Comparison of ENCODE assay signal across 29 cellular contexts in genomic region chr5:27475063-27475462, GRCh38.
DNase-seq lines count a peak whose midpoint lies in the region; ATAC-seq, FAIRE-seq and TF ChIP-seq lines count a peak whose summit lies in the region.
"Had no signal": no experiment of that assay in that cellular context is flagged by ENCODE, and none has a peak within 500 bp of the region (broad histone marks: within the 10 kb centered on the region; RNA-seq: fewer than 3 reads in every experiment).

No MANE protein-coding gene starts in this region.

- H3K36me3 ChIP-seq in HEK293 (ENCODE audit: control insufficient read depth in 2 of 2, insufficient read depth in 1 of 2, low read length in 2 of 2): peaks cover 0 to 27% of the 10 kb centered on the region in 2 experiments; a peak in 1 of 3 replicates
- H3K36me3 ChIP-seq in astrocyte (ENCODE audit: insufficient read depth, low read length): no peaks in the 10 kb centered on the region
- H3K36me3 ChIP-seq in kidney (ENCODE audit: control insufficient read depth in 1 of 2, insufficient read depth in 2 of 2, low read length in 2 of 2): no peaks in the 10 kb centered on the region
- no peaks in the 10 kb centered on the region for H3K36me3 ChIP-seq in tibial artery
- H3K36me3 ChIP-seq: adrenal gland, pancreas had no signal

- H3K9ac ChIP-seq in astrocyte (ENCODE audit: low read length) (no peak overlapping the region), kidney (ENCODE audit: low read length in 2 of 2) (no peak overlapping the region)

- no peaks in the 10 kb centered on the region for H4K20me1 ChIP-seq in astrocyte (ENCODE audit: insufficient read depth, low read length)

- no peak for TF ChIP-seq POLR2A in A549 (IDR thresholded peaks at IDR 0.05; ENCODE audit: low read length)

- H3K4me1 ChIP-seq in A549: peaks cover 6% of the 10 kb centered on the region; the same call in 1 of the 3 replicates
- no peaks in the 10 kb centered on the region for H3K4me1 ChIP-seq in HEK293 (ENCODE audit: control insufficient read depth, insufficient read depth, low read length)
- H3K4me1 ChIP-seq in astrocyte (ENCODE audit: insufficient read depth, low read length): no peaks in the 10 kb centered on the region
- H3K4me1 ChIP-seq in kidney (ENCODE audit: control insufficient read depth in 1 of 2, insufficient read depth in 1 of 2, low read depth in 1 of 2, low read length in 2 of 2): no peaks in the 10 kb centered on the region
- H3K4me1 ChIP-seq in tibial artery: no peaks in the 10 kb centered on the region
- H3K4me1 ChIP-seq: adrenal gland, body of pancreas, pancreas had no signal

- WGBS in A549 (ENCODE audit: missing lambda C conversion rate): 46% methylated on average over 1 of the region's 1 CpG

- no peak for TF ChIP-seq RAD21 in A549 (conservative IDR thresholded peaks at IDR 0.05 in 1 of 2, IDR thresholded peaks at IDR 0.05 in 1 of 2)

- H3K27ac ChIP-seq in A549 (no peak overlapping the region), HEK293 (ENCODE audit: extremely low read depth, low read depth, low read length) (no peak overlapping the region), astrocyte (ENCODE audit: low read depth, low read length) (no peak overlapping the region), kidney (ENCODE audit: low read depth in 2 of 2, low read length in 2 of 2) (no peak overlapping the region), tibial artery (no peak overlapping the region)
- H3K27ac ChIP-seq: adrenal gland, body of pancreas, dorsolateral prefrontal cortex, pancreas, skin epidermis had no signal

- peaks cover 26% of the 10 kb centered on the region for H3K36me3 Mint-ChIP-seq in astrocyte (ENCODE audit: low read depth, unreplicated experiment)

- H3K4me2 ChIP-seq in A549 (peak overlapping the region; percentile 69), astrocyte (ENCODE audit: low read length) (no peak overlapping the region)

- FAIRE-seq in A549 (lab: Jason Lieb, UNC) (peak; percentile 46), astrocyte (lab: Jason Lieb, UNC) (no peak), kidney (lab: Jason Lieb, UNC) (no peak)
- FAIRE-seq: endothelial cell of umbilical vein, frontal cortex, pancreas had no signal

- H3K27me3 Mint-ChIP-seq in astrocyte (ENCODE audit: low read depth, unreplicated experiment): no peaks in the 10 kb centered on the region
- H3K27me3 Mint-ChIP-seq: CD4-positive, alpha-beta T cell had no signal

- DNase-seq in A549 (ENCODE audit: low read depth in 1 of 2, low spot score in 1 of 2) (no peak), astrocyte (ENCODE audit: low read depth) (no peak), kidney (no peak), tibial artery (no peak), DMS114 treated with DMSO at 0.1 percent for 48 hours (lab: John Stamatoyannopoulos, UW; ENCODE audit: unreplicated experiment) (no peak)
- DNase-seq: activated CD4-positive, alpha-beta T cell treated with anti-CD3 and anti-CD28 coated beads, Interleukin-2, amount 50 U/mL, for 4 hours; activated naive CD4-positive, alpha-beta T cell treated with Interleukin-2 at 50 U/mL for 16 hours; activated T-cell treated with anti-CD3 and anti-CD28 coated beads, Interleukin-2, amount 50 U/mL, for 48 hours; adrenal gland; AML-193; body of pancreas; CD4-positive, alpha-beta T cell; dorsolateral prefrontal cortex; HCEC 1CT; NCI-H146; NCI-H2107; NCI-H748 treated with DMSO at 0.1 percent for 48 hours; pancreas; retina; stimulated activated naive CD4-positive, alpha-beta T cell had no signal

- H3K4me1 Mint-ChIP-seq in astrocyte (ENCODE audit: low read depth, unreplicated experiment): peaks cover 16% of the 10 kb centered on the region

- H3K9me3 ChIP-seq in A549: peaks cover 9% of the 10 kb centered on the region; the same call in 1 of the 3 replicates
- no peaks in the 10 kb centered on the region for H3K9me3 ChIP-seq in HEK293 (ENCODE audit: control insufficient read depth, insufficient read depth, low read depth, low read length)
- H3K9me3 ChIP-seq in astrocyte (ENCODE audit: insufficient read depth, low read depth, low read length): peaks cover 13% of the 10 kb centered on the region
- peaks cover 6% of the 10 kb centered on the region for H3K9me3 ChIP-seq in iPS-18c (ENCODE audit: control insufficient read depth, insufficient read depth, low read length)
- peaks cover 2 to 15% of the 10 kb centered on the region in 2 donors for H3K9me3 ChIP-seq in kidney (ENCODE audit: control insufficient read depth in 1 of 2, low read length in 2 of 2)
- H3K9me3 ChIP-seq in tibial artery: peaks cover 0 to 8% (median 0%) of the 10 kb centered on the region in 3 donors
- H3K9me3 ChIP-seq: adrenal gland, body of pancreas, pancreas had no signal

- no peaks in the 10 kb centered on the region for H3K79me2 ChIP-seq in astrocyte (ENCODE audit: insufficient read depth, low read length)

- TF ChIP-seq CTCF in A549 (IDR thresholded peaks at IDR 0.05) (no peak), HEK293 (tag by site-specific recombination; IDR thresholded peaks at IDR 0.05) (no peak), astrocyte (IDR thresholded peaks at IDR 0.05; ENCODE audit: insufficient read depth, low read depth, low read length) (no peak), kidney (IDR thresholded peaks at IDR 0.05; ENCODE audit: borderline replicate concordance, extremely low read depth, insufficient read depth) (no peak), tibial artery (IDR thresholded peaks at IDR 0.05) (no peak)

- CTCF ChIA-PET in A549 (lab: Yijun Ruan, JAX): no interaction called here
- CTCF ChIA-PET in HEK293 (lab: Yijun Ruan, JAX): no interaction called here

- no peak overlapping the region for H3K27ac Mint-ChIP-seq in astrocyte (ENCODE audit: unreplicated experiment)
- H3K27ac Mint-ChIP-seq: CD4-positive, alpha-beta T cell had no signal

- peaks cover 4% of the 10 kb centered on the region for H3K9me3 Mint-ChIP-seq in astrocyte (ENCODE audit: unreplicated experiment)

- POLR2A ChIA-PET in A549 (lab: Yijun Ruan, JAX): interaction anchor here (1.2 kb wide), 1 partner anchor 350 kb away, joined by 3 read pairs; no protein-coding TSS in a partner anchor
- POLR2A ChIA-PET in HEK293 (lab: Yijun Ruan, JAX): interaction anchor here (0.6 kb wide), 1 partner anchor 102 kb away, joined by 3 read pairs; no protein-coding TSS in a partner anchor

- TF ChIP-seq EP300 in A549 (IDR thresholded peaks at IDR 0.05): no peak

- H3K4me3 ChIP-seq in A549: peak overlapping the region; percentile 63; the same call in 2 of the 3 replicates
- H3K4me3 ChIP-seq in HEK293 (ENCODE audit: low read depth, low read length): no peak overlapping the region
- no peak overlapping the region for H3K4me3 ChIP-seq in astrocyte (ENCODE audit: insufficient read depth, low read depth, low read length)
- peak overlapping the region; percentile 28 for H3K4me3 ChIP-seq in iPS-18c (ENCODE audit: insufficient read depth, low read depth, low read length)
- no peak overlapping the region for H3K4me3 ChIP-seq in kidney (ENCODE audit: low read length in 2 of 2)
- no peak overlapping the region for H3K4me3 ChIP-seq in tibial artery
- H3K4me3 ChIP-seq: adrenal gland, body of pancreas, dorsolateral prefrontal cortex, pancreas, SK-N-MC, skin epidermis had no signal

- H2AFZ ChIP-seq in astrocyte (ENCODE audit: low read depth, low read length): no peak overlapping the region

- intact Hi-C loops in kidney (cut with DNase I): no loop called here
- intact Hi-C loops in tibial artery (cut with DNase I; ENCODE audit: low total_unique reads): no loop called here

- H3K27me3 ChIP-seq in astrocyte (ENCODE audit: insufficient read depth, low read length) (no peaks in the 10 kb centered on the region), tibial artery (no peaks in the 10 kb centered on the region)
- H3K27me3 ChIP-seq: adrenal gland, body of pancreas, dorsolateral prefrontal cortex, pancreas had no signal

- H3K4me3 Mint-ChIP-seq in astrocyte (ENCODE audit: unreplicated experiment): peak overlapping the region; percentile 95
- H3K4me3 Mint-ChIP-seq: CD4-positive, alpha-beta T cell; neural crest cell had no signal

- no peak for ATAC-seq in A549
- no peak for ATAC-seq in HG03159 (IDR thresholded peaks at IDR 0.05; ENCODE audit: unreplicated experiment)
- ATAC-seq: activated CD4-positive, CD25-positive, alpha-beta regulatory T cell treated with anti-CD3 and anti-CD28 coated beads, Interleukin-2, amount 50 U/mL, for 24 hours; body of pancreas; pancreas had no signal

TF ChIP-seq in A549, 52 proteins besides CTCF, POLR2A, EP300 and RAD21 (continues in another document):
- TF ChIP-seq CHD2 (IDR thresholded peaks at IDR 0.05; ENCODE audit: low read length, partially characterized antibody) (no peak), FOSB (CRISPR knock-in tag; IDR thresholded peaks at IDR 0.05) (no peak), PHF8 (IDR thresholded peaks at IDR 0.05; ENCODE audit: borderline replicate concordance, low read depth) (no peak), HOXA7 (CRISPR knock-in tag; IDR thresholded peaks at IDR 0.05) (no peak), ZC3H11A (IDR thresholded peaks at IDR 0.05) (no peak), HEYL (CRISPR knock-in tag; IDR thresholded peaks at IDR 0.05) (no peak), NFE2L2 (conservative IDR thresholded peaks at IDR 0.05; ENCODE audit: low read length) (no peak), NPAS2 (CRISPR knock-in tag; IDR thresholded peaks at IDR 0.05; ENCODE audit: borderline replicate concordance) (no peak)

TF ChIP-seq in HEK293, 187 proteins besides CTCF, POLR2A, EP300 and RAD21:
- TF ChIP-seq TRIM28 (IDR thresholded peaks at IDR 0.05; ENCODE audit: borderline replicate concordance, low read length) (peak; percentile 50; the same call in 1 of the 2 replicates), WT1 (tag by site-specific recombination; IDR thresholded peaks at IDR 0.05) (no peak), SETDB1 (IDR thresholded peaks at IDR 0.05; ENCODE audit: insufficient read length, low read length) (peak; percentile 90)

Comparison
In these comparisons a context has a peak if more than half of its experiments do, and no peak if none do; other contexts are left out.
1. H3K4me3 ChIP-seq: peak in A549 (single experiment) and iPS-18c (single experiment); none in HEK293 (single experiment), astrocyte (single experiment), kidney (0 of 2) and tibial artery (0 of 2).